Comparison of ENCODE assay signal across 8 cellular contexts in the genomic region with DNA sequence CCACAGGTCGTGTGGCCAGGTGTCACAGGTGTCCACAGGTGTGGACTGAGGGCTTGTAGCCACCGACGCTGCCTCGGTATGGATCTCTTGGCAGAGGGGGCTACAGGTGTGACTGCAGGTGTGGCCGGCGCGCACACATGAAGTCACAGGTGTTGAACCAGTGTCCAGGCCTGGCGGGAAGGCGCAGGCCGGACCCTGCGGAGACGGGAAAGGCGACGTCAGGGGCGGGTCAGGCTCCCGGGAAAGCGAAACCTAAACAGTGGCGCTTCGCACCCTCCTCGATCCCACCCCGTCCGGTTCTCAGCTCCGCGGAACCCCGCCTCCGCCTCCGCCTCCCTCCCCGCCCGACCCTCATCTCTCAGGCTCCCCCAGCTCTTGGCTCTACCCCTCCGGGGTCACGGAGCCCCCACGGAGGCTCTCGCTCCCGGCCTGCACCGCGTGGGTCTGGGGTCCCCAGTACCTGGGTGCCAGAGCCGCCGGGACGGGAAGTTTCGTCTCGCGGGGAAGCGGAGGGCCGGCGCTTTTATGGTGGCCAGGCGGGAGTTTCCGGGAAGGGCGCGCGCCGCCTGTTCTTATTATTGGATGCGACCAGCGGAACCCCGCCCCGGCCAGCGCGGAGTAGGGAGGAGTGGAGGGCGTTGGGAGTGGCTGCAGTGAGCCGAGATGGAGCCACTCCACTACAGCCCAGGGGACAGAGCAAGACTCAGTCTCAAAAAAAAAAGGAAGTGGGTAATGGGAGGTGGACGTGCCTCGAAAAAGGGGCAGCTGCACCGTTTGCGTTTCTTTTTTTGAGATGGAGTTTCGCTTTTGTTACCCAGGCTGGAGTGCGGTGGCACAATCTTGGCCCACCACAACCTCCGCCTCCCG.
DNase-seq lines count a peak whose midpoint lies in the region; ATAC-seq and TF ChIP-seq lines count a peak whose summit lies in the region.

A gene (minus strand): TSS at position 498 of the 867 bp plus-strand sequence. CDS start 586 bp downstream, outside the sequence.

- peak; percentile 86 for DNase-seq in DMS153 (lab: John Stamatoyannopoulos, UW)
- DNase-seq in KBM-7: peak; percentile 98
- DNase-seq in RWPE2 (ENCODE audit: low spot score): peak; percentile 93
- DNase-seq in activated T-helper 9 cell treated with anti-CD3 and anti-CD28 coated beads, Interleukin-2, amount 50 U/mL, for 16 hours (ENCODE audit: low read depth): peak; percentile 78
- peak; percentile 91 for DNase-seq in fibroblast of pulmonary artery (ENCODE audit: low read depth)
- peak; percentile 91 for DNase-seq in nephron progenitor cell

- H3K36me3 Mint-ChIP-seq in nephron progenitor cell (ENCODE audit: low read depth): peaks cover 10% of the 10 kb centered on the region
- H3K36me3 Mint-ChIP-seq in stimulated activated naive CD8-positive, alpha-beta T cell treated with anti-CD3 and anti-CD28 coated beads, Interleukin-15, Interleukin-2, amounts not matched to agents 100 ng/mL and 50 ng/mL, for 24 hours (ENCODE audit: low read depth): peaks cover 17% of the 10 kb centered on the region

- H3K36me3 ChIP-seq in RWPE2 (ENCODE audit: low read depth): peaks cover 28% of the 10 kb centered on the region

- no peak for TF ChIP-seq CTCF in RWPE2 (IDR thresholded peaks at IDR 0.05; ENCODE audit: poor library complexity, severe bottlenecking)
- no peak for TF ChIP-seq CTCF in fibroblast of pulmonary artery (IDR thresholded peaks at IDR 0.05; ENCODE audit: low read length, missing control alignments)
- TF ChIP-seq CTCF in nephron progenitor cell (IDR thresholded peaks at IDR 0.05): no peak

- H3K4me3 ChIP-seq in RWPE2 (ENCODE audit: severe bottlenecking) (peak within 1 kb of the TSS; percentile 76), fibroblast of pulmonary artery (replicated peaks; ENCODE audit: low read depth, low read length) (peak within 1 kb of the TSS; percentile 72)

- no peaks in the 10 kb centered on the region for H3K27me3 ChIP-seq in RWPE2 (ENCODE audit: insufficient read depth, poor library complexity, severe bottlenecking)

- in situ Hi-C loops in KBM-7 (cut with MboI; ENCODE audit: low pct_unique_long_range_greater_than_20kb, low sequenced_read_pairs): no loop called here

- H3K4me1 Mint-ChIP-seq in nephron progenitor cell: peaks cover 33% of the 10 kb centered on the region
- peaks cover 22% of the 10 kb centered on the region for H3K4me1 Mint-ChIP-seq in stimulated activated naive CD8-positive, alpha-beta T cell treated with anti-CD3 and anti-CD28 coated beads, Interleukin-15, Interleukin-2, amounts not matched to agents 100 ng/mL and 50 ng/mL, for 24 hours (ENCODE audit: low read depth)

- H3K27me3 Mint-ChIP-seq in nephron progenitor cell (ENCODE audit: low read depth, poor library complexity): no peaks in the 10 kb centered on the region
- no peaks in the 10 kb centered on the region for H3K27me3 Mint-ChIP-seq in stimulated activated naive CD8-positive, alpha-beta T cell treated with anti-CD3 and anti-CD28 coated beads, Interleukin-15, Interleukin-2, amounts not matched to agents 100 ng/mL and 50 ng/mL, for 24 hours

- peak within 1 kb of the TSS; percentile 78 for H3K27ac Mint-ChIP-seq in nephron progenitor cell
- H3K27ac Mint-ChIP-seq in stimulated activated naive CD8-positive, alpha-beta T cell treated with anti-CD3 and anti-CD28 coated beads, Interleukin-15, Interleukin-2, amounts not matched to agents 100 ng/mL and 50 ng/mL, for 24 hours: peak within 1 kb of the TSS; percentile 80

- H3K27ac ChIP-seq in RWPE2 (ENCODE audit: poor library complexity, severe bottlenecking): peak within 1 kb of the TSS; percentile 53

- H3K9me3 ChIP-seq in RWPE2 (ENCODE audit: severe bottlenecking): no peaks in the 10 kb centered on the region

- H3K4me1 ChIP-seq in RWPE2 (ENCODE audit: insufficient read depth, poor library complexity, severe bottlenecking): peaks cover 10% of the 10 kb centered on the region

- peak within 1 kb of the TSS; percentile 80 for H3K4me3 Mint-ChIP-seq in nephron progenitor cell
- H3K4me3 Mint-ChIP-seq in stimulated activated naive CD8-positive, alpha-beta T cell treated with anti-CD3 and anti-CD28 coated beads, Interleukin-15, Interleukin-2, amounts not matched to agents 100 ng/mL and 50 ng/mL, for 24 hours: peak within 1 kb of the TSS; percentile 87

- ATAC-seq in GM21576 (IDR thresholded peaks at IDR 0.05; ENCODE audit: unreplicated experiment): peak; percentile 76
- ATAC-seq in RWPE2 (ENCODE audit: low read depth): peak; percentile 76

- no peaks in the 10 kb centered on the region for H3K9me3 Mint-ChIP-seq in nephron progenitor cell
- H3K9me3 Mint-ChIP-seq in stimulated activated naive CD8-positive, alpha-beta T cell treated with anti-CD3 and anti-CD28 coated beads, Interleukin-15, Interleukin-2, amounts not matched to agents 100 ng/mL and 50 ng/mL, for 24 hours: no peaks in the 10 kb centered on the region

Comparison
In these comparisons a context has a peak if more than half of its experiments do, and no peak if none do; other contexts are left out.
1. Peak in every context shown above with its lines: DNase-seq, ATAC-seq, H3K4me3 ChIP-seq and H3K27ac ChIP-seq.